In genomic region chr19:5050016-5050656, GRCh38 we compare ENCODE assay signal across 1 cellular context.
TF ChIP-seq lines count a peak whose summit lies in the region.

No MANE protein-coding gene starts in this region.

TF ChIP-seq in HepG2, 621 proteins besides CTCF, POLR2A, EP300 and RAD21 (continued from another document):
- no peak for TF ChIP-seq CEBPZ (IDR thresholded peaks at IDR 0.05; ENCODE audit: low read length)
- TF ChIP-seq ZNF142 (CRISPR knock-in tag; IDR thresholded peaks at IDR 0.05) = no peak
- TF ChIP-seq SIN3A (IDR thresholded peaks at IDR 0.05; ENCODE audit: borderline replicate concordance, low read depth, low read length) = no peak
- TF ChIP-seq MLLT10 (CRISPR knock-in tag; IDR thresholded peaks at IDR 0.05) = no peak
TF ChIP-seq in HepG2: peak in this region for 0.
